Comparison of ENCODE assay signal across 8 cellular contexts in genomic region chr16:21757080-21757671, GRCh38.
DNase-seq lines count a peak whose midpoint lies in the region; ATAC-seq and TF ChIP-seq lines count a peak whose summit lies in the region.
"Not testable (repeated sequence)": the region's sequence is repeated elsewhere in the genome, so short reads cannot be mapped to it uniquely, and the experiment has no call there.

No MANE protein-coding gene starts in this region.

- not testable (repeated sequence) for H3K4me3 Mint-ChIP-seq in activated naive CD8-positive, alpha-beta T cell treated with anti-CD3 and anti-CD28 coated beads, Interleukin-2, amount 50 U/mL, for 24 hours; stimulated activated effector memory CD8-positive, alpha-beta T cell treated with anti-CD3 and anti-CD28 coated beads, Interleukin-12 subunit alpha, Interleukin-12 subunit beta, amount 100 ng/mL, for 72 hours

- H3K9me3 Mint-ChIP-seq in activated naive CD8-positive, alpha-beta T cell treated with anti-CD3 and anti-CD28 coated beads, Interleukin-2, amount 50 U/mL, for 24 hours; stimulated activated effector memory CD8-positive, alpha-beta T cell treated with anti-CD3 and anti-CD28 coated beads, Interleukin-12 subunit alpha, Interleukin-12 subunit beta, amount 100 ng/mL, for 72 hours: not testable (repeated sequence)

- not testable (repeated sequence) for H3K27ac Mint-ChIP-seq in activated naive CD8-positive, alpha-beta T cell treated with anti-CD3 and anti-CD28 coated beads, Interleukin-2, amount 50 U/mL, for 24 hours; stimulated activated effector memory CD8-positive, alpha-beta T cell treated with anti-CD3 and anti-CD28 coated beads, Interleukin-12 subunit alpha, Interleukin-12 subunit beta, amount 100 ng/mL, for 72 hours

- H3K9me3 ChIP-seq in Panc1 (ENCODE audit: control insufficient read depth, insufficient read depth, low read depth, low read length) = not testable (repeated sequence)

- intact Hi-C loops in Panc1 (cut with micrococcal nuclease; ENCODE audit: unreplicated experiment); left colon (cut with DNase I, micrococcal nuclease): not testable (repeated sequence)

- H3K36me3 ChIP-seq in Panc1 (ENCODE audit: control insufficient read depth, insufficient read depth, low read length) = not testable (repeated sequence)

- TF ChIP-seq CTCF in Panc1 (IDR thresholded peaks at IDR 0.05) = not testable (repeated sequence)

- H3K4me1 Mint-ChIP-seq in activated naive CD8-positive, alpha-beta T cell treated with anti-CD3 and anti-CD28 coated beads, Interleukin-2, amount 50 U/mL, for 24 hours; stimulated activated effector memory CD8-positive, alpha-beta T cell treated with anti-CD3 and anti-CD28 coated beads, Interleukin-12 subunit alpha, Interleukin-12 subunit beta, amount 100 ng/mL, for 72 hours: not testable (repeated sequence)

- H3K4me3 ChIP-seq in Panc1 (ENCODE audit: low read depth in 2 of 2, low read length in 2 of 2) = not testable (repeated sequence)

- H3K27me3 Mint-ChIP-seq in activated naive CD8-positive, alpha-beta T cell treated with anti-CD3 and anti-CD28 coated beads, Interleukin-2, amount 50 U/mL, for 24 hours = not testable (repeated sequence)

- not testable (repeated sequence) for H3K4me1 ChIP-seq in Panc1 (ENCODE audit: control insufficient read depth, insufficient read depth, low read length)

- not testable (repeated sequence) for BruUV-seq in Panc1 (replicated peaks; lab: Mats Ljungman, UMichigan)

- CTCF ChIA-PET in Panc1 (lab: Charles Lee) = not testable (repeated sequence)

- not testable (repeated sequence) for DNase-seq in Panc1 (ENCODE audit: low read depth, low spot score); activated naive CD8-positive, alpha-beta T cell treated with anti-CD3 and anti-CD28 coated beads, Interleukin-2, amount 50 U/mL, for 24 hours; left colon; stimulated activated effector memory CD8-positive, alpha-beta T cell treated with anti-CD3 and anti-CD28 coated beads, Interleukin-12 subunit alpha, Interleukin-12 subunit beta, amount 100 ng/mL, for 72 hours (ENCODE audit: low spot score in 2 of 2)

- POLR2A ChIA-PET in Panc1 (lab: Charles Lee) = not testable (repeated sequence)

- H3K27ac ChIP-seq in Panc1 (ENCODE audit: low read length) = not testable (repeated sequence)

- in situ Hi-C loops in Panc1 (cut with HindIII; ENCODE audit: low pct_unique_long_range_greater_than_20kb, low sequenced_read_pairs) = not testable (repeated sequence)

- ATAC-seq in GM18502 (IDR thresholded peaks at IDR 0.05; ENCODE audit: poor library complexity, unreplicated experiment) (peak; percentile 73), GM19452 (IDR thresholded peaks at IDR 0.05; ENCODE audit: unreplicated experiment) (peak; percentile 76), HG02588 (IDR thresholded peaks at IDR 0.05; ENCODE audit: unreplicated experiment) (peak; percentile 73), HG03103 (IDR thresholded peaks at IDR 0.05; ENCODE audit: low read depth, unreplicated experiment) (peak; percentile 77), Panc1 (peak; percentile 98), left colon (peak; percentile 99)
- peak; percentile 84 for ATAC-seq in activated naive CD8-positive, alpha-beta T cell treated with anti-CD3 and anti-CD28 coated beads, Interleukin-2, amount 50 U/mL, for 24 hours
- ATAC-seq in stimulated activated effector memory CD8-positive, alpha-beta T cell treated with anti-CD3 and anti-CD28 coated beads, Interleukin-12 subunit alpha, Interleukin-12 subunit beta, amount 100 ng/mL, for 72 hours = peak; percentile 81

- H3K27me3 ChIP-seq in Panc1 (ENCODE audit: control insufficient read depth, insufficient read depth, low read length) = not testable (repeated sequence)

- H3K36me3 Mint-ChIP-seq in activated naive CD8-positive, alpha-beta T cell treated with anti-CD3 and anti-CD28 coated beads, Interleukin-2, amount 50 U/mL, for 24 hours (ENCODE audit: low read depth); stimulated activated effector memory CD8-positive, alpha-beta T cell treated with anti-CD3 and anti-CD28 coated beads, Interleukin-12 subunit alpha, Interleukin-12 subunit beta, amount 100 ng/mL, for 72 hours: not testable (repeated sequence)
